Comparison of ENCODE assay signal across 8 cellular contexts in genomic region chr6:31403283-31403989, GRCh38. TPM values are rescaled to one million over a fixed set of nuclear protein-coding genes. Genes with fewer than 3 reads are reported as not detected.
A peak's percentile ranks its signal among the peaks of the same experiment; 100 is the strongest.
DNase-seq lines count a peak whose midpoint lies in the region; ATAC-seq lines count a peak whose summit lies in the region.

Gene MICA, plus strand, starts transcription at chr6:31403595. Its CDS starts 38 bp downstream, at chr6:31403633.

- ATAC-seq in HG03135 (IDR thresholded peaks at IDR 0.05; ENCODE audit: unreplicated experiment), result peak; percentile 53
- ATAC-seq in activated naive CD4-positive, alpha-beta T cell treated with anti-CD3 and anti-CD28 coated beads, Interleukin-2, amount 50 U/mL, for 72 hours, result peak; percentile 68 to 79

- DNase-seq in NCI-H1105 treated with DMSO at 0.1 percent for 48 hours (lab: John Stamatoyannopoulos, UW) (peak; percentile 26), NCI-H1105 (lab: John Stamatoyannopoulos, UW) (no peak), SK-MEL-5 (ENCODE audit: low read depth, low spot score) (peak; percentile 79), glomerular visceral epithelial cell (ENCODE audit: extremely low spot score) (peak; percentile 91), nucleus accumbens (lab: John Stamatoyannopoulos, UW) (peak in 51 of 56 donors; percentile 8 to 87 (median 48)), superior temporal gyrus (ENCODE audit: extremely low spot score) (peak; percentile 72)
- DNase-seq in activated naive CD4-positive, alpha-beta T cell treated with anti-CD3 and anti-CD28 coated beads, Interleukin-2, amount 50 U/mL, for 72 hours (ENCODE audit: low spot score in 2 of 2), result peak; percentile 75 to 86

- H3K27ac Mint-ChIP-seq in activated naive CD4-positive, alpha-beta T cell treated with anti-CD3 and anti-CD28 coated beads, Interleukin-2, amount 50 U/mL, for 72 hours, result peak within 1 kb of the TSS; percentile 44 to 95

- no peaks in the 10 kb centered on the region for H3K9me3 Mint-ChIP-seq in activated naive CD4-positive, alpha-beta T cell treated with anti-CD3 and anti-CD28 coated beads, Interleukin-2, amount 50 U/mL, for 72 hours

- in situ Hi-C loops in SK-MEL-5 (cut with HindIII; ENCODE audit: low pct_unique_long_range_greater_than_20kb, low sequenced_read_pairs), result no loop called here

- peaks cover 6 to 10% of the 10 kb centered on the region in 2 donors for H3K36me3 Mint-ChIP-seq in activated naive CD4-positive, alpha-beta T cell treated with anti-CD3 and anti-CD28 coated beads, Interleukin-2, amount 50 U/mL, for 72 hours

RNA-seq across cellular contexts. Expression of gene MICA, which starts in this region (rescaled TPM):
- 71.5 and 77.4 TPM in 2 replicates for total RNA-seq in SK-MEL-5 (2014; rRNA removed; shearing (Covaris generic))
- 71.3 and 75.1 TPM in 2 replicates for polyA plus RNA-seq in SK-MEL-5 (2015; cell fraction: cytosol; rRNA removed)
- 14.5 and 24.1 TPM in 2 replicates for polyA plus RNA-seq in SK-MEL-5 (2015; cell fraction: nucleus; rRNA removed)
- 10 to 100 TPM; 11.0 to 24.2 TPM for total RNA-seq in activated naive CD4-positive, alpha-beta T cell treated with anti-CD3 and anti-CD28 coated beads, Interleukin-2, amount 50 U/mL, for 72 hours
